10 cellular contexts compared by ENCODE assay signal in the genomic region with DNA sequence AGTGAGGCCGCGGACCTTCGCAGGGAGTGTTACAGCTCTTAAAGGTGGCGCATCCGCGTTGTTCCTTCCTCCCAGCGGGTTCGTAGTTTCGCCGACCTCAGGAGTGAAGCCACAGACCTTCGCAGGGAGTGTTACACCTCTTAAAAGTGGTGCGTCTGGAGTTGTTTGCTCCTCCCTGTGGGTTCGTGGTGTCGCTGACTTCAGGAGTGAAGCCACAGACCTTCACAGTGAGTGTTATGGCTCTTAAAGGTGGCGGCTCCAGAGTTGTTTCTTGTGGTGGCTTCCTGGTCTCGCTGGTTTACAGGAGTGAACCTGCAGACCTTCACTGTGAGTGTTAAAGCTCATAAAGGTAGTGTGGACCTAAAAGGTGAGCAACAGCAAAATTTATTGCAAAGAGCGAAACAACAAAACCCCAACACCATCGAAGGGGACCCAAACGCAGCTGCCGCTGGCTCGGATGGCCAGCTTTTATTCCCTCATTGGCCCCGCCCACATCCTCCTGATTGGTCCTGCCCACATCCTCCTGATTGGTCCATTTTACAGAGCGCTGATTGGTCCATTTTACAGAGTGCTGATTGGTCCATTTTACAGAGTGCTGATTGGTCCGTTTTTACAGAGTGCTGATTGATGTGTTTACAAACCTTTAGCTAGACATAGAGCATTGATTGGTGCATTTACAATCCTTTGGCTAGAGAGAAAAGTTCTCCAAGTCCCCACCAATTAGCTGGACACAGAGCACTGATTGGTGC. TPM values are rescaled to one million over a fixed set of nuclear protein-coding genes. Genes with fewer than 3 reads are reported as not detected.
DNase-seq lines count a peak whose midpoint lies in the region; ATAC-seq and TF ChIP-seq lines count a peak whose summit lies in the region.
"Had no signal": no experiment of that assay in that cellular context is flagged by ENCODE, and none has a peak within 500 bp of the region (broad histone marks: within the 10 kb centered on the region; RNA-seq: fewer than 3 reads in every experiment).

No MANE protein-coding gene starts in this region.

- H3K4me1 Mint-ChIP-seq in activated naive CD4-positive, alpha-beta T cell treated with anti-CD3 and anti-CD28 coated beads, Interleukin-2, amount 10 ng/mL, durations not matched to agents 7 days and 5 days, result peaks cover 56% of the 10 kb centered on the region

- H3K4me1 ChIP-seq in adrenal gland (replicated peaks in 1 of 2), result no peaks in the 10 kb centered on the region
- H3K4me1 ChIP-seq: Peyer's patch had no signal

- no peak for ATAC-seq in HG02571 (IDR thresholded peaks at IDR 0.05; ENCODE audit: unreplicated experiment)

- no peak for TF ChIP-seq CTCF in adrenal gland (IDR thresholded peaks at IDR 0.05)

- intact Hi-C loops in adrenal gland (cut with DNase I), result no loop called here

- no peak for TF ChIP-seq POLR2A in adrenal gland (IDR thresholded peaks at IDR 0.05)

- no peak overlapping the region for H3K27ac ChIP-seq in adrenal gland

- WGBS in adrenal gland, 4 donors, result 81 to 87% (median 83%) methylated on average over 24 of the region's 24 CpGs

- H3K36me3 ChIP-seq in adrenal gland (replicated peaks in 1 of 2), result no peaks in the 10 kb centered on the region

- DNase-seq in GF-D8 (lab: John Stamatoyannopoulos, UW) (peak; percentile 31), LoVo (ENCODE audit: low spot score) (no peak), adrenal gland (no peak), midbrain (lab: John Stamatoyannopoulos, UW) (no peak)
- peak; percentile 62 to 76 for DNase-seq in activated CD4-positive, alpha-beta T cell treated with anti-CD3 and anti-CD28 coated beads for 24 hours (ENCODE audit: low read depth in 2 of 2)
- peak; percentile 87 for DNase-seq in activated naive CD4-positive, alpha-beta T cell treated with anti-CD3 and anti-CD28 coated beads, Interleukin-2, amount 10 ng/mL, durations not matched to agents 7 days and 5 days
- peak; percentile 75 for DNase-seq in stimulated activated CD4-positive, alpha-beta T cell treated with anti-CD3 and anti-CD28 coated beads, Interleukin-4, amount 100 ng/mL, for 1 hour
- DNase-seq: Calu3 had no signal

- H3K27me3 ChIP-seq in adrenal gland, result peaks cover 8% of the 10 kb centered on the region
- H3K27me3 ChIP-seq: Peyer's patch had no signal

- H3K36me3 Mint-ChIP-seq in activated naive CD4-positive, alpha-beta T cell treated with anti-CD3 and anti-CD28 coated beads, Interleukin-2, amount 10 ng/mL, durations not matched to agents 7 days and 5 days, result peaks cover 13% of the 10 kb centered on the region

- H3K4me3 ChIP-seq in adrenal gland, result no peak overlapping the region

- H3K4me3 Mint-ChIP-seq in activated naive CD4-positive, alpha-beta T cell treated with anti-CD3 and anti-CD28 coated beads, Interleukin-2, amount 10 ng/mL, durations not matched to agents 7 days and 5 days, result peak overlapping the region; percentile 81

- peaks cover 28% of the 10 kb centered on the region for H3K9me3 Mint-ChIP-seq in activated naive CD4-positive, alpha-beta T cell treated with anti-CD3 and anti-CD28 coated beads, Interleukin-2, amount 10 ng/mL, durations not matched to agents 7 days and 5 days

- peaks cover 64% of the 10 kb centered on the region for H3K27me3 Mint-ChIP-seq in activated naive CD4-positive, alpha-beta T cell treated with anti-CD3 and anti-CD28 coated beads, Interleukin-2, amount 10 ng/mL, durations not matched to agents 7 days and 5 days

- CTCF ChIA-PET in activated naive CD4-positive, alpha-beta T cell treated with anti-CD3 and anti-CD28 coated beads, Interleukin-2, amount 10 ng/mL, durations not matched to agents 7 days and 5 days (lab: Charles Lee), result interaction anchor here (0.9 to 1.2 kb wide), 3 partner anchors 39 to 66 kb away, joined by 3 read pairs; no protein-coding TSS in a partner anchor

- H3K9me3 ChIP-seq in adrenal gland (replicated peaks in 1 of 3), result no peaks in the 10 kb centered on the region
- H3K9me3 ChIP-seq: Peyer's patch had no signal

- peak overlapping the region; percentile 95 for H3K27ac Mint-ChIP-seq in activated naive CD4-positive, alpha-beta T cell treated with anti-CD3 and anti-CD28 coated beads, Interleukin-2, amount 10 ng/mL, durations not matched to agents 7 days and 5 days

RNA-seq across cellular contexts. Expression of gene TMEM45B, which starts 1.2 kb away (rescaled TPM):
- 1 to 10 TPM in 2 of 8 donors, under 1 TPM in 2, not detected in 4; 0.18 to 1.4 (median 0.72) TPM for total RNA-seq in adrenal gland
- 1 to 10 TPM in 1 of 3 donors, under 1 TPM in 2; 0.27 to 3.2 (median 0.72) TPM for polyA plus RNA-seq in adrenal gland

Comparison
In these comparisons a context has a peak if more than half of its experiments do, and no peak if none do; other contexts are left out.
1. DNase-seq: peak in GF-D8 (single experiment), activated CD4-positive, alpha-beta T cell treated with anti-CD3 and anti-CD28 coated beads for 24 hours (2 of 2), activated naive CD4-positive, alpha-beta T cell treated with anti-CD3 and anti-CD28 coated beads, Interleukin-2, amount 10 ng/mL, durations not matched to agents 7 days and 5 days (single experiment) and stimulated activated CD4-positive, alpha-beta T cell treated with anti-CD3 and anti-CD28 coated beads, Interleukin-4, amount 100 ng/mL, for 1 hour (single experiment); none in LoVo (single experiment), adrenal gland (0 of 7) and midbrain (single experiment).